In the genomic region with DNA sequence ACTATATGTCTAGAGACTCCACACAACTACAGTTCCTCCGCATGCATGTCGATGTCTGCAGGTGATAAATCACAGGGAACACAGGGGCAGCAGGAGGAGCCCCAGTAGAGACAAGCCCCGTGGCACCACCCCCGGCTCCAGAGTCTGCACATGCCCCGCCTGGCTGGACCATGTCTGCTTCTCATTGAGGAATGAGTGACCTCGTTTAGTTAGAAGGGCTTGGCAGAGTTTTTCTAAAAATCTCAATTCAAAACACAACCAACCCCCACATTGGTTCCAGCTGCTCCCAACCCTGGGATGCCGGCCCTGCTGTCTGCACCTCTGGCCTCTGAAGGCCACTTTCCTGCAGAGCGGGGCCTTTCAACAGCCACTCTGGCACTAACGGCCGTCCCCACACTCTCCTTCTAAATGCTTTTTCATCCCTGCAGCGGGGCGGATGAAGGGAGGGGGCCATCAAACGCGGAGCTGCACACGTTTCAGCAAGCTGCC, we compare ENCODE assay signal across 1 cellular context.
TF ChIP-seq lines count a peak whose summit lies in the region.

No MANE protein-coding gene starts in this region.

TF ChIP-seq in GM23338, 12 proteins besides CTCF, POLR2A, EP300 and RAD21 (continued from another document):
- TF ChIP-seq, protein P1, sequence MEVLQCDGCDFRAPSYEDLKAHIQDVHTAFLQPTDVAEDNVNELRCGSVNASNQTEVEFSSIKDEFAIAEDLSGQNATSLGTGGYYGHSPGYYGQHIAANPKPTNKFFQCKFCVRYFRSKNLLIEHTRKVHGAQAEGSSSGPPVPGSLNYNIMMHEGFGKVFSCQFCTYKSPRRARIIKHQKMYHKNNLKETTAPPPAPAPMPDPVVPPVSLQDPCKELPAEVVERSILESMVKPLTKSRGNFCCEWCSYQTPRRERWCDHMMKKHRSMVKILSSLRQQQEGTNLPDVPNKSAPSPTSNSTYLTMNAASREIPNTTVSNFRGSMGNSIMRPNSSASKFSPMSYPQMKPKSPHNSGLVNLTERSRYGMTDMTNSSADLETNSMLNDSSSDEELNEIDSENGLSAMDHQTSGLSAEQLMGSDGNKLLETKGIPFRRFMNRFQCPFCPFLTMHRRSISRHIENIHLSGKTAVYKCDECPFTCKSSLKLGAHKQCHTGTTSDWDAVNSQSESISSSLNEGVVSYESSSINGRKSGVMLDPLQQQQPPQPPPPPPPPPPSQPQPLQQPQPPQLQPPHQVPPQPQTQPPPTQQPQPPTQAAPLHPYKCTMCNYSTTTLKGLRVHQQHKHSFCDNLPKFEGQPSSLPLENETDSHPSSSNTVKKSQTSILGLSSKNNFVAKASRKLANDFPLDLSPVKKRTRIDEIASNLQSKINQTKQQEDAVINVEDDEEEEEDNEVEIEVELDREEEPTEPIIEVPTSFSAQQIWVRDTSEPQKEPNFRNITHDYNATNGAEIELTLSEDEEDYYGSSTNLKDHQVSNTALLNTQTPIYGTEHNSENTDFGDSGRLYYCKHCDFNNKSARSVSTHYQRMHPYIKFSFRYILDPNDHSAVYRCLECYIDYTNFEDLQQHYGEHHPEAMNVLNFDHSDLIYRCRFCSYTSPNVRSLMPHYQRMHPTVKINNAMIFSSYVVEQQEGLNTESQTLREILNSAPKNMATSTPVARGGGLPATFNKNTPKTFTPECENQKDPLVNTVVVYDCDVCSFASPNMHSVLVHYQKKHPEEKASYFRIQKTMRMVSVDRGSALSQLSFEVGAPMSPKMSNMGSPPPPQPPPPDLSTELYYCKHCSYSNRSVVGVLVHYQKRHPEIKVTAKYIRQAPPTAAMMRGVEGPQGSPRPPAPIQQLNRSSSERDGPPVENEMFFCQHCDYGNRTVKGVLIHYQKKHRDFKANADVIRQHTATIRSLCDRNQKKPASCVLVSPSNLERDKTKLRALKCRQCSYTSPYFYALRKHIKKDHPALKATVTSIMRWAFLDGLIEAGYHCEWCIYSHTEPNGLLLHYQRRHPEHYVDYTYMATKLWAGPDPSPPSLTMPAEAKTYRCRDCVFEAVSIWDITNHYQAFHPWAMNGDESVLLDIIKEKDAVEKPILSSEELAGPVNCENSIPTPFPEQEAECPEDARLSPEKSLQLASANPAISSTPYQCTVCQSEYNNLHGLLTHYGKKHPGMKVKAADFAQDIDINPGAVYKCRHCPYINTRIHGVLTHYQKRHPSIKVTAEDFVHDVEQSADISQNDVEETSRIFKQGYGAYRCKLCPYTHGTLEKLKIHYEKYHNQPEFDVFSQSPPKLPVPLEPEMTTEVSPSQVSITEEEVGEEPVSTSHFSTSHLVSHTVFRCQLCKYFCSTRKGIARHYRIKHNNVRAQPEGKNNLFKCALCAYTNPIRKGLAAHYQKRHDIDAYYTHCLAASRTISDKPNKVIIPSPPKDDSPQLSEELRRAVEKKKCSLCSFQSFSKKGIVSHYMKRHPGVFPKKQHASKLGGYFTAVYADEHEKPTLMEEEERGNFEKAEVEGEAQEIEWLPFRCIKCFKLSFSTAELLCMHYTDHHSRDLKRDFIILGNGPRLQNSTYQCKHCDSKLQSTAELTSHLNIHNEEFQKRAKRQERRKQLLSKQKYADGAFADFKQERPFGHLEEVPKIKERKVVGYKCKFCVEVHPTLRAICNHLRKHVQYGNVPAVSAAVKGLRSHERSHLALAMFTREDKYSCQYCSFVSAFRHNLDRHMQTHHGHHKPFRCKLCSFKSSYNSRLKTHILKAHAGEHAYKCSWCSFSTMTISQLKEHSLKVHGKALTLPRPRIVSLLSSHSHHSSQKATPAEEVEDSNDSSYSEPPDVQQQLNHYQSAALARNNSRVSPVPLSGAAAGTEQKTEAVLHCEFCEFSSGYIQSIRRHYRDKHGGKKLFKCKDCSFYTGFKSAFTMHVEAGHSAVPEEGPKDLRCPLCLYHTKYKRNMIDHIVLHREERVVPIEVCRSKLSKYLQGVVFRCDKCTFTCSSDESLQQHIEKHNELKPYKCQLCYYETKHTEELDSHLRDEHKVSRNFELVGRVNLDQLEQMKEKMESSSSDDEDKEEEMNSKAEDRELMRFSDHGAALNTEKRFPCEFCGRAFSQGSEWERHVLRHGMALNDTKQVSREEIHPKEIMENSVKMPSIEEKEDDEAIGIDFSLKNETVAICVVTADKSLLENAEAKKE (CRISPR knock-in tag; IDR thresholded peaks at IDR 0.05): no peak
- no peak for TF ChIP-seq ZNF114 (CRISPR knock-in tag; IDR thresholded peaks at IDR 0.05)
